In genomic region chr1:53061859-53062714, GRCh38 we compare ENCODE assay signal across 8 cellular contexts. TPM values are rescaled to one million over a fixed set of nuclear protein-coding genes. Genes with fewer than 3 reads are reported as not detected.
DNase-seq lines count a peak whose midpoint lies in the region; ATAC-seq and TF ChIP-seq lines count a peak whose summit lies in the region.

TSS of gene PODN (plus strand) at chr1:53062213. CDS start at chr1:53069856, 7,643 bp downstream.

- no peaks in the 10 kb centered on the region for H3K4me1 Mint-ChIP-seq in stimulated activated naive CD8-positive, alpha-beta T cell treated with anti-CD3 and anti-CD28 coated beads, Interleukin-15, Interleukin-2, amounts not matched to agents 100 ng/mL and 50 ng/mL, for 24 hours (ENCODE audit: low read depth)

- DNase-seq in stimulated activated naive CD8-positive, alpha-beta T cell treated with anti-CD3 and anti-CD28 coated beads, Interleukin-15, Interleukin-2, amounts not matched to agents 100 U/mL and 50 U/mL, for 24 hours, result no peak
- no peak for DNase-seq in effector memory CD4-positive, alpha-beta T cell
- peak in 1 of 2 donors; percentile 89 for DNase-seq in upper lobe of left lung
- DNase-seq in NCI-H1694 (lab: John Stamatoyannopoulos, UW), result no peak
- no peak for DNase-seq in HCEC 1CT

- no peak for TF ChIP-seq EP300 in upper lobe of left lung (IDR thresholded peaks at IDR 0.05)

- no peak within 1 kb of the TSS for H3K27ac Mint-ChIP-seq in stimulated activated naive CD8-positive, alpha-beta T cell treated with anti-CD3 and anti-CD28 coated beads, Interleukin-15, Interleukin-2, amounts not matched to agents 100 ng/mL and 50 ng/mL, for 24 hours

- no peaks in the 10 kb centered on the region for H3K36me3 Mint-ChIP-seq in stimulated activated naive CD8-positive, alpha-beta T cell treated with anti-CD3 and anti-CD28 coated beads, Interleukin-15, Interleukin-2, amounts not matched to agents 100 ng/mL and 50 ng/mL, for 24 hours (ENCODE audit: low read depth)

- H3K4me3 ChIP-seq in effector memory CD4-positive, alpha-beta T cell (ENCODE audit: insufficient read depth, low read depth, low read length, poor library complexity, severe bottlenecking), result peak within 1 kb of the TSS; percentile 37
- peak within 1 kb of the TSS; percentile 41 for H3K4me3 ChIP-seq in mesodermal cell (ENCODE audit: extremely low read depth, insufficient read depth, low read length, poor library complexity, severe bottlenecking)
- peak within 1 kb of the TSS; percentile 33 to 60 (median 49) for H3K4me3 ChIP-seq in upper lobe of left lung

- no peak for TF ChIP-seq CTCF in upper lobe of left lung (IDR thresholded peaks at IDR 0.05)

- no peaks in the 10 kb centered on the region for H3K36me3 ChIP-seq in effector memory CD4-positive, alpha-beta T cell (ENCODE audit: control insufficient read depth, insufficient read depth, low read length)
- no peaks in the 10 kb centered on the region for H3K36me3 ChIP-seq in mesodermal cell (ENCODE audit: control insufficient read depth, insufficient read depth, low read length)
- no peaks in the 10 kb centered on the region for H3K36me3 ChIP-seq in upper lobe of left lung

- WGBS in mesodermal cell (ENCODE audit: insufficient coverage in 2 of 2), 2 experiments, result 0 to 1% methylated on average over 27 to 39 of the region's 74 CpGs
- WGBS in upper lobe of left lung, 2 donors, result 0 to 1% methylated on average over 39 to 41 of the region's 74 CpGs

- TF ChIP-seq POLR2A in upper lobe of left lung (IDR thresholded peaks at IDR 0.05), result no peak

- peaks cover 10% of the 10 kb centered on the region for H3K4me1 ChIP-seq in effector memory CD4-positive, alpha-beta T cell (ENCODE audit: control insufficient read depth, insufficient read depth, low read length, poor library complexity, severe bottlenecking)
- peaks cover 5% of the 10 kb centered on the region for H3K4me1 ChIP-seq in mesodermal cell (ENCODE audit: control insufficient read depth, insufficient read depth, low read length, poor library complexity, severe bottlenecking)
- peaks cover 20 to 29% (median 21%) of the 10 kb centered on the region in 4 donors for H3K4me1 ChIP-seq in upper lobe of left lung

- peaks cover 48% of the 10 kb centered on the region for H3K27me3 Mint-ChIP-seq in stimulated activated naive CD8-positive, alpha-beta T cell treated with anti-CD3 and anti-CD28 coated beads, Interleukin-15, Interleukin-2, amounts not matched to agents 100 ng/mL and 50 ng/mL, for 24 hours

- peak within 1 kb of the TSS; percentile 17 for H3K4me3 Mint-ChIP-seq in stimulated activated naive CD8-positive, alpha-beta T cell treated with anti-CD3 and anti-CD28 coated beads, Interleukin-15, Interleukin-2, amounts not matched to agents 100 ng/mL and 50 ng/mL, for 24 hours

- H3K27me3 ChIP-seq in effector memory CD4-positive, alpha-beta T cell (replicated peaks; ENCODE audit: control insufficient read depth, insufficient read depth, low read length, poor library complexity, severe bottlenecking), result peaks cover 25% of the 10 kb centered on the region
- peaks cover 0 to 21% (median 10%) of the 10 kb centered on the region in 4 donors for H3K27me3 ChIP-seq in upper lobe of left lung

- ATAC-seq in stimulated activated naive CD8-positive, alpha-beta T cell treated with anti-CD3 and anti-CD28 coated beads, Interleukin-15, Interleukin-2, amounts not matched to agents 100 U/mL and 50 U/mL, for 24 hours, result no peak
- ATAC-seq in upper lobe of left lung (ENCODE audit: low FRiP score in 2 of 2), result peak; percentile 1 to 79
- no peak for ATAC-seq in GM19397 (IDR thresholded peaks at IDR 0.05; ENCODE audit: unreplicated experiment)

- H3K27ac ChIP-seq in effector memory CD4-positive, alpha-beta T cell (ENCODE audit: insufficient read depth, low read length, poor library complexity, severe bottlenecking), result no peak within 1 kb of the TSS
- H3K27ac ChIP-seq in mesodermal cell (ENCODE audit: low read depth, low read length, severe bottlenecking) (no peak within 1 kb of the TSS), upper lobe of left lung (peak within 1 kb of the TSS in 3 of 4 donors; percentile 62 to 74 (median 67))

- H3K9me3 ChIP-seq in effector memory CD4-positive, alpha-beta T cell (ENCODE audit: control insufficient read depth, low read length), result no peaks in the 10 kb centered on the region
- H3K9me3 ChIP-seq in mesodermal cell (ENCODE audit: control insufficient read depth, low read length) (no peaks in the 10 kb centered on the region), upper lobe of left lung (no peaks in the 10 kb centered on the region)

- no peaks in the 10 kb centered on the region for H3K9me3 Mint-ChIP-seq in stimulated activated naive CD8-positive, alpha-beta T cell treated with anti-CD3 and anti-CD28 coated beads, Interleukin-15, Interleukin-2, amounts not matched to agents 100 ng/mL and 50 ng/mL, for 24 hours

RNA-seq across cellular contexts. Expression of gene PODN, which starts in this region (rescaled TPM):
- polyA plus RNA-seq in mesodermal cell (2013, experiment 1 of 2), result 0.70 TPM
- 0.76 TPM for polyA plus RNA-seq in mesodermal cell (2013, experiment 2 of 2)
- total RNA-seq in upper lobe of left lung, result 10 to 100 TPM; 15.2 to 87.1 (median 53.1) TPM

Comparison
In these comparisons a context has a peak if more than half of its experiments do, and no peak if none do; other contexts are left out.
1. ATAC-seq: peak in upper lobe of left lung (2 of 2); none in stimulated activated naive CD8-positive, alpha-beta T cell treated with anti-CD3 and anti-CD28 coated beads, Interleukin-15, Interleukin-2, amounts not matched to agents 100 U/mL and 50 U/mL, for 24 hours (single experiment) and GM19397 (single experiment).
2. H3K27ac ChIP-seq: peak in upper lobe of left lung (3 of 4); none in effector memory CD4-positive, alpha-beta T cell (single experiment) and mesodermal cell (single experiment).
3. Peak in every context shown above with its lines, with median percentiles within 50 percentile points of each other: H3K4me3 ChIP-seq.